In the genomic region with DNA sequence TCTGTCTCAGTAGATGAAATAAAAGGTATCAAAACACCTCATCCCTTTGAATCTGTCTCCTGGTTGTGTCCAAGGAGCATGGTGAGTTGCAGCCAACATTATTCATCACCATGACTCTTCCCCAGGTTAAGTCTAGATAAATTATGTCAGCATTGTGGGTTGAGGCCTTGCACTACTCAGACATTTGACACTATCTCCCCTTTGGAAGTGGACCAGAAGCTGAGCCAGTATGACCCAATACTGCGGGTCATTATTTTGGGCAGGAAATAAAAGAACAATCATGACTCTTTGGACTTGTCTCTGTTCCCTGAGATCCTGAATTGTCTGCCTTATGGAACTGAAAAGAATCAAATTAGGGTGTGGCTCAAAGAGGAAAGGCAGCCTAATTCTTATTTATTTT, we compare ENCODE assay signal across 25 cellular contexts.
"Had no signal": no experiment of that assay in that cellular context is flagged by ENCODE, and none has a peak within 500 bp of the region (broad histone marks: within the 10 kb centered on the region; RNA-seq: fewer than 3 reads in every experiment).

No MANE protein-coding gene starts in this region.

- H3K36me3 ChIP-seq: breast epithelium, SJCRH30 had no signal

- H3K27me3 ChIP-seq: body of pancreas, breast epithelium, SJCRH30 had no signal

- H3K4me1 ChIP-seq: body of pancreas, breast epithelium, SJCRH30 had no signal

- H3K27ac ChIP-seq: body of pancreas, breast epithelium, PC-9, SJCRH30, SK-N-MC had no signal

- DNase-seq: activated CD4-positive, alpha-beta T cell treated with anti-CD3 and anti-CD28 coated beads, Interleukin-2, amount 10 ng/mL, durations not matched to agents 24 days and 14 days; activated CD4-positive, alpha-beta T cell treated with anti-CD3 and anti-CD28 coated beads, Interleukin-2, amount 50 U/mL, for 4 hours; activated CD8-positive, alpha-beta T cell treated with anti-CD3 and anti-CD28 coated beads for 36 hours; activated gamma-delta T cell; activated naive CD4-positive, alpha-beta T cell treated with Interleukin-2 at 50 U/mL for 16 hours; activated naive CD8-positive, alpha-beta T cell treated with anti-CD3 and anti-CD28 coated beads, Interleukin-2, amount 10 ng/mL, durations not matched to agents 7 days and 5 days; activated T-cell treated with anti-CD3 and anti-CD28 coated beads, Interleukin-2, amount 50 U/mL, for 1 hour; activated T-cell treated with anti-CD3 and anti-CD28 coated beads, Interleukin-2, amount 50 U/mL, for 72 hours; amygdala; body of pancreas; Karpas-422; MM.1S; NCI-H1105; NCI-H1417 treated with DMSO at 0.1 percent for 48 hours; NCI-H187 treated with DMSO at 0.1 percent for 48 hours; NCI-H2081; NCI-H226; NCI-H446 treated with DMSO at 0.1 percent for 48 hours; NCI-H524; NK-92 treated with Interleukin-12 subunit alpha and Interleukin-12 subunit beta, amount 100 ng/mL, for 24 hours; PC-9; SHP77; SJCRH30 had no signal

- H3K9me3 ChIP-seq: body of pancreas, breast epithelium, SJCRH30 had no signal

- H3K4me3 ChIP-seq: body of pancreas, breast epithelium, PC-9, SJCRH30, SK-N-MC had no signal
